8 cellular contexts compared by ENCODE assay signal in genomic region chr3:15797600-15798303, GRCh38. TPM values are rescaled to one million over a fixed set of nuclear protein-coding genes. Genes with fewer than 3 reads are reported as not detected.
A peak's percentile ranks its signal among the peaks of the same experiment; 100 is the strongest.
DNase-seq lines count a peak whose midpoint lies in the region; FAIRE-seq and TF ChIP-seq lines count a peak whose summit lies in the region.

ANKRD28 (minus strand) TSS chr3:15797979; CDS start chr3:15796521, 1,458 bp downstream.

- H2BK120ac ChIP-seq in H1 (replicated peaks; ENCODE audit: low read depth, low read length) = no peak within 1 kb of the TSS

- H3K79me1 ChIP-seq in H1 (ENCODE audit: low read depth, low read length) = peaks cover 3% of the 10 kb centered on the region; the same call in 1 of the 2 replicates

- H4K5ac ChIP-seq in H1 (ENCODE audit: insufficient read length, low read depth, low read length) = peak within 1 kb of the TSS; percentile 80

- H2BK20ac ChIP-seq in H1 (ENCODE audit: low read length) = no peak within 1 kb of the TSS

- no peaks in the 10 kb centered on the region for H3K23me2 ChIP-seq in H1 (ENCODE audit: low read depth, low read length)

- H3K9me3 ChIP-seq in HUES48 (ENCODE audit: control insufficient read depth, insufficient read depth, low read length) = no peaks in the 10 kb centered on the region
- no peaks in the 10 kb centered on the region for H3K9me3 ChIP-seq in H1 (ENCODE audit: insufficient read depth in 2 of 2, low read depth in 1 of 2, low read length in 1 of 2)

- H3K27me3 ChIP-seq in HUES48 (ENCODE audit: control insufficient read depth, insufficient read depth, low read length) (no peaks in the 10 kb centered on the region), H1 (replicated peaks in 1 of 4; ENCODE audit: control insufficient read depth in 3 of 4, extremely low read depth in 1 of 4, insufficient read depth in 3 of 4, low read length in 3 of 4) (no peaks in the 10 kb centered on the region)

- H2AFZ ChIP-seq in H1 (ENCODE audit: low read length) = no peak within 1 kb of the TSS

- no peak within 1 kb of the TSS for H3K14ac ChIP-seq in H1 (ENCODE audit: insufficient read length)

- CTCF ChIA-PET in H1 (lab: Charles Lee; ENCODE audit: partially characterized antibody) = interaction anchor here (1.0 to 2.1 kb wide), 6 partner anchors 9 to 373 kb away, joined by 3 to 8 read pairs (median 4); no protein-coding TSS in a partner anchor

- H4K91ac ChIP-seq in H1 (replicated peaks; ENCODE audit: insufficient read length, low read length) = no peak within 1 kb of the TSS

- H3K23ac ChIP-seq in H1 (ENCODE audit: insufficient read length) = no peak within 1 kb of the TSS

- H2BK15ac ChIP-seq in H1 (ENCODE audit: low read length) = no peak within 1 kb of the TSS

- no peak within 1 kb of the TSS for H3K4ac ChIP-seq in H1 (replicated peaks; ENCODE audit: insufficient read length, low read depth, low read length)

- peak within 1 kb of the TSS; percentile 34 to 37 for H3K4me2 ChIP-seq in H1 (ENCODE audit: insufficient read depth in 1 of 2, low read depth in 2 of 2, low read length in 2 of 2)

- H3K36me3 ChIP-seq in HUES48 (ENCODE audit: control insufficient read depth, insufficient read depth, low read length) (peaks cover 8% of the 10 kb centered on the region; the same call in 1 of the 2 replicates), H1 (ENCODE audit: control insufficient read depth in 2 of 4, insufficient read depth in 4 of 4, low read length in 3 of 4) (no peaks in the 10 kb centered on the region)

- H3K4me3 ChIP-seq in HUES48 (ENCODE audit: low read depth, low read length) (peak within 1 kb of the TSS; percentile 42), H1 (ENCODE audit: extremely low read depth in 1 of 4, insufficient read depth in 2 of 4, low read depth in 3 of 4, low read length in 4 of 4) (peak within 1 kb of the TSS in 1 of 4 experiments; percentile 33; a peak in 2 of 8 replicates)

- H3K4me1 ChIP-seq in HUES48 (ENCODE audit: control insufficient read depth, insufficient read depth, low read length) = peaks cover 32% of the 10 kb centered on the region
- H3K4me1 ChIP-seq in H1 (replicated peaks in 1 of 4; ENCODE audit: control insufficient read depth in 3 of 4, insufficient read depth in 4 of 4, low read length in 3 of 4) = peaks cover 0 to 7% (median 4%) of the 10 kb centered on the region in 4 experiments; a peak in 4 of 7 replicates

- no peak within 1 kb of the TSS for H4K8ac ChIP-seq in H1 (ENCODE audit: extremely low read depth, insufficient read depth, low read length)

- TF ChIP-seq POLR2A in H1 (IDR thresholded peaks at IDR 0.05; ENCODE audit: control extremely low read depth in 1 of 2, low read depth in 2 of 2, low read length in 2 of 2) = no peak

- POLR2A ChIA-PET in H1 (lab: Charles Lee; ENCODE audit: partially characterized antibody) = interaction anchor here (2.3 kb wide), 1 partner anchor 11 kb away, joined by 7 read pairs; no protein-coding TSS in a partner anchor

- H3K27ac ChIP-seq in HUES48 (ENCODE audit: low read depth, low read length) = peak within 1 kb of the TSS; percentile 94
- peak within 1 kb of the TSS; percentile 13; the same call in 1 of the 2 replicates for H3K27ac ChIP-seq in H1 (ENCODE audit: low read depth, low read length)
- H3K27ac ChIP-seq in temporal lobe (ENCODE audit: low read depth, low read length) = peak within 1 kb of the TSS; percentile 88

- H3K9ac ChIP-seq in HUES48 (ENCODE audit: low read depth, low read length) (peak within 1 kb of the TSS; percentile 60; the same call in 1 of the 2 replicates), H1 (replicated peaks in 1 of 4; ENCODE audit: extremely low read depth in 1 of 4, low read depth in 3 of 4, low read length in 3 of 4) (no peak within 1 kb of the TSS)

- WGBS in H1 (ENCODE audit: extremely low coverage in 1 of 2, insufficient coverage in 1 of 2, insufficient read length in 1 of 2, insufficient replicate concordance in 2 of 2, low coverage in 1 of 2, low lambda C conversion rate in 2 of 2, missing lambda C conversion rate in 1 of 2), 2 experiments = 34% methylated on average over 6 of the region's 6 CpGs; no CpG with 5 or more reads in 1 of the 2 experiments

- no peak within 1 kb of the TSS; the same call in 1 of the 2 replicates for H3K18ac ChIP-seq in H1 (ENCODE audit: extremely low read depth, low read length)

- no peaks in the 10 kb centered on the region for H4K20me1 ChIP-seq in H1 (replicated peaks in 1 of 2; ENCODE audit: control insufficient read depth in 1 of 2, insufficient read depth in 2 of 2, low read length in 2 of 2)

- peak; percentile 62 for FAIRE-seq in H1 (lab: Jason Lieb, UNC)

- H3K79me2 ChIP-seq in H1 (ENCODE audit: control insufficient read depth in 1 of 2, insufficient read depth in 2 of 2, low read length in 2 of 2) = peaks cover 0 to 59% of the 10 kb centered on the region in 2 experiments; a peak in 2 of 4 replicates

- H2BK5ac ChIP-seq in H1 (ENCODE audit: low read depth, low read length) = no peak within 1 kb of the TSS

- peak; percentile 7 for DNase-seq in activated CD8-positive, alpha-beta memory T cell treated with anti-CD3 and anti-CD28 coated beads, Interleukin-2, amount 50 U/mL, for 1 hour (ENCODE audit: extremely low read depth)
- no peak for DNase-seq in activated CD8-positive, alpha-beta memory T cell treated with anti-CD3 and anti-CD28 coated beads for 24 hours
- DNase-seq in SW480 (ENCODE audit: low spot score) = peak; percentile 82
- DNase-seq in H1 (ENCODE audit: low read depth in 1 of 2, low spot score in 2 of 2) = no peak
- DNase-seq in lung microvascular endothelial cell (ENCODE audit: low read depth in 2 of 2) = peak; percentile 87 to 97
- DNase-seq in stimulated activated CD4-positive, alpha-beta T cell treated with anti-CD3 and anti-CD28 coated beads, Interleukin-15, amount 100 ng/mL, for 24 hours = no peak

- H2BK12ac ChIP-seq in H1 (ENCODE audit: low read depth, low read length) = no peak within 1 kb of the TSS

- H2AK5ac ChIP-seq in H1 (ENCODE audit: low read depth, low read length) = no peak within 1 kb of the TSS

- TF ChIP-seq RAD21 in H1 (IDR thresholded peaks at IDR 0.05 in 1 of 2, conservative IDR thresholded peaks at IDR 0.05 in 1 of 2; ENCODE audit: low read depth in 2 of 2, low read length in 2 of 2) = no peak

- peak in 1 of 3 experiments; percentile 30; a peak in 2 of 4 replicates for TF ChIP-seq CTCF in H1 (IDR thresholded peaks at IDR 0.05; ENCODE audit: control extremely low read depth in 1 of 3, insufficient read depth in 1 of 3, low read depth in 1 of 3, low read length in 3 of 3)

- no peak within 1 kb of the TSS for H3K56ac ChIP-seq in H1 (replicated peaks; ENCODE audit: insufficient read length, low read depth, low read length)

- no peak for TF ChIP-seq EP300 in H1 (IDR thresholded peaks at IDR 0.05; ENCODE audit: borderline replicate concordance in 1 of 2, low read depth in 2 of 2, low read length in 2 of 2)

TF ChIP-seq in H1, 55 proteins besides CTCF, POLR2A, EP300 and RAD21:
- TF ChIP-seq TAF7 (optimal IDR thresholded peaks at IDR 0.05; ENCODE audit: borderline replicate concordance, low read depth, low read length) (no peak), POU5F1 (IDR thresholded peaks at IDR 0.05; ENCODE audit: low read depth, low read length) (no peak), ASH2L (IDR thresholded peaks at IDR 0.05; ENCODE audit: low read length) (no peak), TAF1 (IDR thresholded peaks at IDR 0.05; ENCODE audit: low read depth, low read length) (no peak), RBBP5 (IDR thresholded peaks at IDR 0.05; ENCODE audit: borderline replicate concordance, low read depth, low read length) (no peak), SRF (IDR thresholded peaks at IDR 0.05; ENCODE audit: low read depth, low read length) (no peak), BCL11A (IDR thresholded peaks at IDR 0.05; ENCODE audit: low read depth in 2 of 2, low read length in 2 of 2) (no peak), RNF2 (IDR thresholded peaks at IDR 0.05; ENCODE audit: borderline replicate concordance, low read depth, low read length, missing control alignments, poor library complexity, severe bottlenecking) (no peak)

RNA-seq across cellular contexts. Expression of gene ANKRD28, which starts in this region (rescaled TPM):
- 61.4 and 61.7 TPM in 2 replicates for total RNA-seq in H1 (2021; fragmentation: NEBNext Ultra II Directional; extraction: Animal tissue kit (Norgen Biotek cat#: 25700))
- polyA plus RNA-seq in H1 (2011; rRNA removed) = 21.4 and 39.1 TPM in 2 replicates
- 28.1 TPM for polyA plus RNA-seq in H1 (2011; cell fraction: cytosol; rRNA removed)
- 43.7 TPM for polyA plus RNA-seq in H1 (2011; cell fraction: nucleus; rRNA removed)
- polyA plus RNA-seq in H1 (2012, experiment 1 of 2) = 37.2 to 51.3 TPM (median 45.6 TPM) in 4 replicates
- polyA plus RNA-seq in H1 (2012, experiment 2 of 2) = 1.6 TPM
- polyA plus RNA-seq in H1 (2013, experiment 1 of 2) = 21.0 TPM
- polyA plus RNA-seq in H1 (2013, experiment 2 of 2) = 18.8 TPM
- polyA minus RNA-seq in H1 (2011; rRNA and poly(A)+ RNA removed) = 110 and 187 TPM in 2 replicates
- 55.6 TPM for polyA minus RNA-seq in H1 (2011; cell fraction: cytosol; rRNA and poly(A)+ RNA removed)
- 112 TPM for polyA minus RNA-seq in H1 (2011; cell fraction: nucleus; rRNA and poly(A)+ RNA removed)
- total RNA-seq in lung microvascular endothelial cell (40.3 and 72.4 TPM in 2 replicates), temporal lobe (70.1 TPM)

Comparison
In these comparisons a context has a peak if more than half of its experiments do, and no peak if none do; other contexts are left out.
1. DNase-seq: peak in activated CD8-positive, alpha-beta memory T cell treated with anti-CD3 and anti-CD28 coated beads, Interleukin-2, amount 50 U/mL, for 1 hour (single experiment), SW480 (single experiment) and lung microvascular endothelial cell (2 of 2); none in activated CD8-positive, alpha-beta memory T cell treated with anti-CD3 and anti-CD28 coated beads for 24 hours (single experiment), H1 (0 of 2) and stimulated activated CD4-positive, alpha-beta T cell treated with anti-CD3 and anti-CD28 coated beads, Interleukin-15, amount 100 ng/mL, for 24 hours (single experiment).
2. H3K27ac ChIP-seq: peak in every context shown above with its lines; median percentile 94 in HUES48; 88 in temporal lobe; 13 in H1.